In genomic region chr11:100445231-100445735, GRCh38 we compare ENCODE assay signal across 8 cellular contexts.
DNase-seq lines count a peak whose midpoint lies in the region; ATAC-seq, FAIRE-seq and TF ChIP-seq lines count a peak whose summit lies in the region.

No MANE protein-coding gene starts in this region.

- TF ChIP-seq RAD21 in liver (IDR thresholded peaks at IDR 0.05) = peak; percentile 12 to 45
- no peak for TF ChIP-seq RAD21 in HepG2 (CRISPR knock-in tag; IDR thresholded peaks at IDR 0.05)

- TF ChIP-seq POLR2A in HepG2 (IDR thresholded peaks at IDR 0.05; ENCODE audit: insufficient read depth in 1 of 2, low read depth in 2 of 2, low read length in 2 of 2) = no peak
- TF ChIP-seq POLR2A in body of pancreas (IDR thresholded peaks at IDR 0.05) = no peak

- no peaks in the 10 kb centered on the region for H3F3A ChIP-seq in GM23248 (ENCODE audit: insufficient read depth)

- H3K27me3 ChIP-seq in liver (ENCODE audit: control insufficient read depth in 4 of 4, insufficient read depth in 4 of 4, low read length in 3 of 4) = no peaks in the 10 kb centered on the region
- H3K27me3 ChIP-seq in HepG2 (ENCODE audit: control insufficient read depth in 1 of 2, insufficient read depth in 2 of 2, low read length in 2 of 2) = no peaks in the 10 kb centered on the region
- no peaks in the 10 kb centered on the region for H3K27me3 ChIP-seq in body of pancreas
- H3K27me3 ChIP-seq in SJCRH30 = no peaks in the 10 kb centered on the region
- H3K27me3 ChIP-seq in GM23248 (replicated peaks; ENCODE audit: insufficient read depth) = no peaks in the 10 kb centered on the region

- in situ Hi-C loops in HepG2 (cut with HindIII; ENCODE audit: extremely low pct_ligation_motif_present, low pct_unique_long_range_greater_than_20kb) = no loop called here
- in situ Hi-C loops in GM23248 (cut with MboI) = no loop called here

- no peak for ATAC-seq in HepG2
- ATAC-seq in body of pancreas = peak; percentile 96

- H4K20me1 ChIP-seq in HepG2 (ENCODE audit: insufficient read depth, low read length) = no peaks in the 10 kb centered on the region
- H4K20me1 ChIP-seq in GM23248 (ENCODE audit: insufficient read depth) = no peaks in the 10 kb centered on the region

- intact Hi-C loops in HepG2 (cut with micrococcal nuclease; ENCODE audit: unreplicated experiment) (no loop called here), body of pancreas (cut with DNase I) (no loop called here)

- peaks cover 0 to 15% (median 3%) of the 10 kb centered on the region in 4 donors for H3K4me1 ChIP-seq in liver (ENCODE audit: control insufficient read depth in 4 of 4, insufficient read depth in 4 of 4, low read length in 3 of 4)
- H3K4me1 ChIP-seq in HepG2 (ENCODE audit: insufficient read depth, low read length) = no peaks in the 10 kb centered on the region
- peaks cover 15% of the 10 kb centered on the region for H3K4me1 ChIP-seq in body of pancreas
- no peaks in the 10 kb centered on the region for H3K4me1 ChIP-seq in SJCRH30
- no peaks in the 10 kb centered on the region for H3K4me1 ChIP-seq in GM23248 (ENCODE audit: insufficient read depth)

- H3K4me3 ChIP-seq in liver (ENCODE audit: low read depth in 1 of 3, low read length in 3 of 3) (no peak overlapping the region), HepG2 (replicated peaks in 1 of 3; ENCODE audit: insufficient read depth in 1 of 3, low read depth in 2 of 3, low read length in 3 of 3) (no peak overlapping the region), body of pancreas (no peak overlapping the region), SJCRH30 (no peak overlapping the region), GM23248 (no peak overlapping the region)

- POLR2A ChIA-PET in HepG2 (lab: Yijun Ruan, JAX) = no interaction called here

- H3K79me2 ChIP-seq in HepG2 (ENCODE audit: insufficient read depth, low read length) (no peaks in the 10 kb centered on the region), GM23248 (ENCODE audit: insufficient read depth) (no peaks in the 10 kb centered on the region)

- no peak for FAIRE-seq in HepG2 (lab: Jason Lieb, UNC)
- no peak for FAIRE-seq in urothelium cell line (lab: Jason Lieb, UNC)

- H3K4me2 ChIP-seq in HepG2 (ENCODE audit: low read depth, low read length) (no peak overlapping the region), GM23248 (ENCODE audit: unreplicated experiment) (no peak overlapping the region)

- CTCF ChIA-PET in HepG2 (lab: Yijun Ruan, JAX; ENCODE audit: low intra/inter-chr PET ratio, low total read pairs) = no interaction called here

- TF ChIP-seq CTCF in liver (IDR thresholded peaks at IDR 0.05; ENCODE audit: low read depth, low read length, missing input control) (peak; percentile 15), HepG2 (CRISPR knock-in tag; IDR thresholded peaks at IDR 0.05) (no peak), body of pancreas (IDR thresholded peaks at IDR 0.05) (peak in 5 of 7 experiments; percentile 18 to 39 (median 32))

- H2AFZ ChIP-seq in HepG2 (ENCODE audit: low read length) = no peak overlapping the region
- no peak overlapping the region for H2AFZ ChIP-seq in GM23248

- no TSS peak for BruUV-seq in HepG2 (replicated peaks; lab: Mats Ljungman, UMichigan)

- 11% methylated on average over 2 of the region's 2 CpGs for WGBS in liver
- 0% methylated on average over 2 of the region's 2 CpGs for WGBS in HepG2 (ENCODE audit: low lambda C conversion rate)
- WGBS in body of pancreas, 2 donors = 2 to 12% methylated on average over 2 of the region's 2 CpGs
- 3% methylated on average over 2 of the region's 2 CpGs for WGBS in GM23248 (ENCODE audit: low coverage in 1 of 2, low lambda C conversion rate in 2 of 2, missing lambda C conversion rate in 2 of 2), 2 experiments

- H3K9me3 ChIP-seq in liver (ENCODE audit: control insufficient read depth in 4 of 4, low read length in 3 of 4) (no peaks in the 10 kb centered on the region), HepG2 (ENCODE audit: low read length) (peaks cover 29% of the 10 kb centered on the region), body of pancreas (no peaks in the 10 kb centered on the region), SJCRH30 (replicated peaks) (no peaks in the 10 kb centered on the region), GM23248 (ENCODE audit: low read depth) (no peaks in the 10 kb centered on the region)

- H3K36me3 ChIP-seq in liver (ENCODE audit: control insufficient read depth in 4 of 4, insufficient read depth in 3 of 4, low read depth in 1 of 4, low read length in 3 of 4) = no peaks in the 10 kb centered on the region
- H3K36me3 ChIP-seq in HepG2 (replicated peaks in 1 of 2; ENCODE audit: control insufficient read depth in 1 of 2, insufficient read depth in 2 of 2, low read length in 2 of 2) = no peaks in the 10 kb centered on the region
- no peaks in the 10 kb centered on the region for H3K36me3 ChIP-seq in body of pancreas (replicated peaks in 1 of 2; ENCODE audit: insufficient read depth in 1 of 2, low read depth in 2 of 2)
- H3K36me3 ChIP-seq in SJCRH30 = no peaks in the 10 kb centered on the region
- H3K36me3 ChIP-seq in GM23248 (ENCODE audit: low read depth) = no peaks in the 10 kb centered on the region

- no peak overlapping the region for H3K27ac ChIP-seq in liver (ENCODE audit: low read depth in 1 of 2, low read length in 2 of 2)
- no peak overlapping the region for H3K27ac ChIP-seq in HepG2 (ENCODE audit: extremely low read length, insufficient read depth, low read length)
- H3K27ac ChIP-seq in body of pancreas = peak overlapping the region in 3 of 4 donors; percentile 11 to 56 (median 54)
- H3K27ac ChIP-seq in SJCRH30 = no peak overlapping the region
- no peak overlapping the region for H3K27ac ChIP-seq in GM23248

- TF ChIP-seq EP300 in HepG2 (IDR thresholded peaks at IDR 0.05; ENCODE audit: low read depth in 2 of 2, low read length in 2 of 2) = no peak
- no peak for TF ChIP-seq EP300 in HepG2 (CRISPR knock-in tag; IDR thresholded peaks at IDR 0.05; ENCODE audit: borderline replicate concordance)

- DNase-seq in HepG2 (ENCODE audit: low spot score) (no peak), body of pancreas (peak; percentile 51 to 82 (median 72)), iPS-NIHi7 (ENCODE audit: extremely low spot score) (peak; percentile 20), urothelium cell line (ENCODE audit: low spot score) (peak; percentile 24), SJCRH30 (no peak), AG08395 (ENCODE audit: low spot score) (no peak), GM23248 (no peak)

- H3K9ac ChIP-seq in liver (ENCODE audit: low read depth in 1 of 2, low read length in 2 of 2) (no peak overlapping the region), HepG2 (ENCODE audit: insufficient read depth, low read depth, low read length) (no peak overlapping the region), GM23248 (no peak overlapping the region)

- no peaks in the 10 kb centered on the region for H3K9me2 ChIP-seq in GM23248 (ENCODE audit: insufficient read depth)

TF ChIP-seq in liver, 16 proteins besides CTCF, POLR2A, EP300 and RAD21 (continues in another document):
- TF ChIP-seq, protein P1, sequence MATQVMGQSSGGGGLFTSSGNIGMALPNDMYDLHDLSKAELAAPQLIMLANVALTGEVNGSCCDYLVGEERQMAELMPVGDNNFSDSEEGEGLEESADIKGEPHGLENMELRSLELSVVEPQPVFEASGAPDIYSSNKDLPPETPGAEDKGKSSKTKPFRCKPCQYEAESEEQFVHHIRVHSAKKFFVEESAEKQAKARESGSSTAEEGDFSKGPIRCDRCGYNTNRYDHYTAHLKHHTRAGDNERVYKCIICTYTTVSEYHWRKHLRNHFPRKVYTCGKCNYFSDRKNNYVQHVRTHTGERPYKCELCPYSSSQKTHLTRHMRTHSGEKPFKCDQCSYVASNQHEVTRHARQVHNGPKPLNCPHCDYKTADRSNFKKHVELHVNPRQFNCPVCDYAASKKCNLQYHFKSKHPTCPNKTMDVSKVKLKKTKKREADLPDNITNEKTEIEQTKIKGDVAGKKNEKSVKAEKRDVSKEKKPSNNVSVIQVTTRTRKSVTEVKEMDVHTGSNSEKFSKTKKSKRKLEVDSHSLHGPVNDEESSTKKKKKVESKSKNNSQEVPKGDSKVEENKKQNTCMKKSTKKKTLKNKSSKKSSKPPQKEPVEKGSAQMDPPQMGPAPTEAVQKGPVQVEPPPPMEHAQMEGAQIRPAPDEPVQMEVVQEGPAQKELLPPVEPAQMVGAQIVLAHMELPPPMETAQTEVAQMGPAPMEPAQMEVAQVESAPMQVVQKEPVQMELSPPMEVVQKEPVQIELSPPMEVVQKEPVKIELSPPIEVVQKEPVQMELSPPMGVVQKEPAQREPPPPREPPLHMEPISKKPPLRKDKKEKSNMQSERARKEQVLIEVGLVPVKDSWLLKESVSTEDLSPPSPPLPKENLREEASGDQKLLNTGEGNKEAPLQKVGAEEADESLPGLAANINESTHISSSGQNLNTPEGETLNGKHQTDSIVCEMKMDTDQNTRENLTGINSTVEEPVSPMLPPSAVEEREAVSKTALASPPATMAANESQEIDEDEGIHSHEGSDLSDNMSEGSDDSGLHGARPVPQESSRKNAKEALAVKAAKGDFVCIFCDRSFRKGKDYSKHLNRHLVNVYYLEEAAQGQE (IDR thresholded peaks at IDR 0.05) = no peak
- no peak for TF ChIP-seq NR2F2 (IDR thresholded peaks at IDR 0.05)
- TF ChIP-seq GABPA (IDR thresholded peaks at IDR 0.05 in 1 of 2, conservative IDR thresholded peaks at IDR 0.05 in 1 of 2) = no peak

TF ChIP-seq in HepG2, 621 proteins besides CTCF, POLR2A, EP300 and RAD21 (continues in another document):
- no peak for TF ChIP-seq ZNF24 (IDR thresholded peaks at IDR 0.05)
- TF ChIP-seq RFXAP (CRISPR knock-in tag; IDR thresholded peaks at IDR 0.05; ENCODE audit: borderline replicate concordance) = no peak
- TF ChIP-seq ZNF749 (CRISPR knock-in tag; IDR thresholded peaks at IDR 0.05; ENCODE audit: borderline replicate concordance) = no peak
- TF ChIP-seq, protein P2, sequence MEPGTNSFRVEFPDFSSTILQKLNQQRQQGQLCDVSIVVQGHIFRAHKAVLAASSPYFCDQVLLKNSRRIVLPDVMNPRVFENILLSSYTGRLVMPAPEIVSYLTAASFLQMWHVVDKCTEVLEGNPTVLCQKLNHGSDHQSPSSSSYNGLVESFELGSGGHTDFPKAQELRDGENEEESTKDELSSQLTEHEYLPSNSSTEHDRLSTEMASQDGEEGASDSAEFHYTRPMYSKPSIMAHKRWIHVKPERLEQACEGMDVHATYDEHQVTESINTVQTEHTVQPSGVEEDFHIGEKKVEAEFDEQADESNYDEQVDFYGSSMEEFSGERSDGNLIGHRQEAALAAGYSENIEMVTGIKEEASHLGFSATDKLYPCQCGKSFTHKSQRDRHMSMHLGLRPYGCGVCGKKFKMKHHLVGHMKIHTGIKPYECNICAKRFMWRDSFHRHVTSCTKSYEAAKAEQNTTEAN (CRISPR knock-in tag; conservative IDR thresholded peaks at IDR 0.05) = no peak
- no peak for TF ChIP-seq HOXA9 (CRISPR knock-in tag; IDR thresholded peaks at IDR 0.05; ENCODE audit: borderline replicate concordance)
- TF ChIP-seq ZNF335 (CRISPR knock-in tag; IDR thresholded peaks at IDR 0.05) = no peak

Comparison
In these comparisons a context has a peak if more than half of its experiments do, and no peak if none do; other contexts are left out.
1. H3K27ac ChIP-seq: peak in body of pancreas (3 of 4); none in liver (0 of 2), HepG2 (single experiment), SJCRH30 (single experiment) and GM23248 (single experiment).
2. DNase-seq: peak in body of pancreas (4 of 4), iPS-NIHi7 (single experiment) and urothelium cell line (single experiment); none in HepG2 (single experiment), SJCRH30 (0 of 2), AG08395 (single experiment) and GM23248 (single experiment).